ENCODE assay signal across 8 cellular contexts in genomic region chr18:68925268-68925667, GRCh38.
A peak's percentile ranks its signal among the peaks of the same experiment; 100 is the strongest.
DNase-seq lines count a peak whose midpoint lies in the region; ATAC-seq, FAIRE-seq and TF ChIP-seq lines count a peak whose summit lies in the region.

No MANE protein-coding gene starts in this region.

- ATAC-seq in GM21737 (IDR thresholded peaks at IDR 0.05; ENCODE audit: unreplicated experiment), result peak; percentile 74
- no peak for ATAC-seq in HG03108 (IDR thresholded peaks at IDR 0.05; ENCODE audit: unreplicated experiment)

- H3K4me1 Mint-ChIP-seq in activated naive CD4-positive, alpha-beta T cell treated with anti-CD3 and anti-CD28 coated beads for 36 hours (ENCODE audit: low read depth), result no peaks in the 10 kb centered on the region

- CTCF ChIA-PET in activated naive CD4-positive, alpha-beta T cell treated with anti-CD3 and anti-CD28 coated beads for 36 hours (lab: Charles Lee), result no interaction called here

- peak; percentile 36 for FAIRE-seq in GM18507 (lab: Jason Lieb, UNC)

- H3K36me3 Mint-ChIP-seq in activated naive CD4-positive, alpha-beta T cell treated with anti-CD3 and anti-CD28 coated beads for 36 hours (ENCODE audit: low read depth), result no peaks in the 10 kb centered on the region

- TF ChIP-seq CTCF in LNCAP (IDR thresholded peaks at IDR 0.05), result peak; percentile 37; the same call in 1 of the 2 replicates

- H3K9me3 Mint-ChIP-seq in activated naive CD4-positive, alpha-beta T cell treated with anti-CD3 and anti-CD28 coated beads for 36 hours, result no peaks in the 10 kb centered on the region

- H3K4me3 Mint-ChIP-seq in activated naive CD4-positive, alpha-beta T cell treated with anti-CD3 and anti-CD28 coated beads for 36 hours, result no peak overlapping the region

- DNase-seq in GM18507 (ENCODE audit: extremely low spot score, insufficient read length, low read depth) (peak; percentile 1), glomerular visceral epithelial cell (ENCODE audit: extremely low spot score) (peak; percentile 3), NCI-H1105 treated with DMSO at 0.1 percent for 48 hours (lab: John Stamatoyannopoulos, UW) (no peak)
- no peak for DNase-seq in activated naive CD4-positive, alpha-beta T cell treated with anti-CD3 and anti-CD28 coated beads for 36 hours
- DNase-seq in activated CD8-positive, alpha-beta memory T cell treated with anti-CD3 and anti-CD28 coated beads for 24 hours, result no peak

- no peaks in the 10 kb centered on the region for H3K27me3 Mint-ChIP-seq in activated naive CD4-positive, alpha-beta T cell treated with anti-CD3 and anti-CD28 coated beads for 36 hours (ENCODE audit: low read depth)

- intact Hi-C loops in activated naive CD4-positive, alpha-beta T cell treated with anti-CD3 and anti-CD28 coated beads for 36 hours (cut with micrococcal nuclease), result loop anchor here (1.0 kb wide), 1 partner anchor 1161 kb away; no protein-coding TSS in a partner anchor

- no peak overlapping the region for H3K27ac Mint-ChIP-seq in activated naive CD4-positive, alpha-beta T cell treated with anti-CD3 and anti-CD28 coated beads for 36 hours

Comparison
In these comparisons a context has a peak if more than half of its experiments do, and no peak if none do; other contexts are left out.
1. DNase-seq: peak in GM18507 (single experiment) and glomerular visceral epithelial cell (single experiment); none in NCI-H1105 treated with DMSO at 0.1 percent for 48 hours (single experiment), activated naive CD4-positive, alpha-beta T cell treated with anti-CD3 and anti-CD28 coated beads for 36 hours (single experiment) and activated CD8-positive, alpha-beta memory T cell treated with anti-CD3 and anti-CD28 coated beads for 24 hours (single experiment).